ENCODE assay signal across 22 cellular contexts in the genomic region with DNA sequence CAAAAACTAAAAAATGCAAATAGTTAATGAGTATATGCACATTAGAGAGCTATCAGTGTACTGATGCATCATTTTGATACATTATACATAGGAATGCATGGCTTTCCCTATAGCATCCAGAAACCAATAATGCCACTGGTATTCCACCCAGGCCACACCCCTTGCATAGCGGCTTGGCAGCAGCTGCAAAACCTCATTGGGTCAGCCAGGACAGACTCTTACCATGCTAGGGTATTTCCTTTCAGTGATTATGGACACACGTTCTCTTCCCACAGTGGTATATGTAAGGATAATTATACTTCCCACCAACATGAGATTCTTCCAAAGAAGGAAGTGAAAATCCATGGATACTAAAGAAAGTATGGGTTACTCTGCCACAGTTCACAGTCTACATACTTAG.
"Had no signal": no experiment of that assay in that cellular context is flagged by ENCODE, and none has a peak within 500 bp of the region (broad histone marks: within the 10 kb centered on the region; RNA-seq: fewer than 3 reads in every experiment).

No MANE protein-coding gene starts in this region.

- H3K4me1 ChIP-seq: lower lobe of right lung, sigmoid colon, stomach, transverse colon had no signal

- H2AFZ ChIP-seq: hepatocyte had no signal

- H3K27me3 ChIP-seq: dorsolateral prefrontal cortex, hepatocyte, sigmoid colon, stomach, transverse colon had no signal

- H3K4me3 ChIP-seq: dorsolateral prefrontal cortex, hepatocyte, left ventricle myocardium inferior, lower lobe of right lung, sigmoid colon, stomach, thoracic aorta, transverse colon had no signal

- ATAC-seq: esophagus mucosa; left cardiac atrium; lower lobe of right lung; naive thymus-derived CD8-positive, alpha-beta T cell had no signal

- H3K9me3 ChIP-seq: lower lobe of right lung, sigmoid colon, thoracic aorta, transverse colon had no signal

- H3K79me2 ChIP-seq: hepatocyte had no signal

- H3K4me2 ChIP-seq: hepatocyte had no signal

- H3K36me3 ChIP-seq: left ventricle myocardium inferior, lower lobe of right lung, sigmoid colon, stomach, thoracic aorta, transverse colon had no signal

- DNase-seq: cortex of kidney; dorsolateral prefrontal cortex; effector CD8-positive, alpha-beta T cell; foreskin melanocyte; head of caudate nucleus; kidney; left cardiac atrium; left ventricle myocardium inferior; lower lobe of right lung; mesenchymal stem cell; naive thymus-derived CD8-positive, alpha-beta T cell; posterior cingulate gyrus; sigmoid colon; small intestine; stimulated activated CD4-positive, alpha-beta T cell treated with anti-CD3 and anti-CD28 coated beads, Interleukin-12 subunit alpha, Interleukin-12 subunit beta, amount 100 ng/mL, for 4 hours; stimulated activated naive CD4-positive, alpha-beta T cell; stomach; substantia nigra; transverse colon had no signal

- H3K27ac ChIP-seq: dorsolateral prefrontal cortex, hepatocyte, left ventricle myocardium inferior, lower lobe of right lung, sigmoid colon, stomach, thoracic aorta, transverse colon had no signal
